1 cellular context compared by ENCODE assay signal in the genomic region with DNA sequence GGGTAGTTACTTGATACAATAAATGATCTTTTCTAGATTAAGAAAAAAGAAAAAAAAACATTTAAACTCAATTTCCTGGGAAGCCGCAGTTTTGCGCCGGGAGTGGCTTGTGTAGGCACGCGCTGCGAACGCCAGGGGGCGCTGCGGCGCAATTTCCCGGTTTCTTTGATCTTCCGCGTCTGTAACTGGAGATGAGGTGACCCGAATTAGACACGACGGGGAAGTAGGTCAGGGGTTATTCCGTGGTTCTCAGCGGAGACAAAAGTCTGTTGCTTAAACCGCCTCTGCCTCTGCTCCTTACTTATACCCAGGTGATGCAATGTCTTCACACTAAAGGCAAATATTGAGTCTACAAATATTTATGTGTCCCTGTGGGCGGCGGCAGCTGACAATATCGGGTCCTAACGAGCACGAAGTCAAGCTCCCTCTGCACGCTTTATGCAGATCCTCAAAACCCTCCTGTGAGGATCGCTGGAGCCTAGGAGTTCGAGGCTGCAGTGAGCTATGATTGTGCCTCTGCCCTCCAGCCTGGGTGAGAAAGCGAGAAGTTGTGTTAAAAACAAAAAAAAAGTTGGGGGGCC.
A peak's percentile ranks its signal among the peaks of the same experiment; 100 is the strongest.
TF ChIP-seq lines count a peak whose summit lies in the region.

No MANE protein-coding gene starts in this region.

TF ChIP-seq in HepG2, 621 proteins besides CTCF, POLR2A, EP300 and RAD21 (continued from another document and continues in another):
- TF ChIP-seq, protein P1, sequence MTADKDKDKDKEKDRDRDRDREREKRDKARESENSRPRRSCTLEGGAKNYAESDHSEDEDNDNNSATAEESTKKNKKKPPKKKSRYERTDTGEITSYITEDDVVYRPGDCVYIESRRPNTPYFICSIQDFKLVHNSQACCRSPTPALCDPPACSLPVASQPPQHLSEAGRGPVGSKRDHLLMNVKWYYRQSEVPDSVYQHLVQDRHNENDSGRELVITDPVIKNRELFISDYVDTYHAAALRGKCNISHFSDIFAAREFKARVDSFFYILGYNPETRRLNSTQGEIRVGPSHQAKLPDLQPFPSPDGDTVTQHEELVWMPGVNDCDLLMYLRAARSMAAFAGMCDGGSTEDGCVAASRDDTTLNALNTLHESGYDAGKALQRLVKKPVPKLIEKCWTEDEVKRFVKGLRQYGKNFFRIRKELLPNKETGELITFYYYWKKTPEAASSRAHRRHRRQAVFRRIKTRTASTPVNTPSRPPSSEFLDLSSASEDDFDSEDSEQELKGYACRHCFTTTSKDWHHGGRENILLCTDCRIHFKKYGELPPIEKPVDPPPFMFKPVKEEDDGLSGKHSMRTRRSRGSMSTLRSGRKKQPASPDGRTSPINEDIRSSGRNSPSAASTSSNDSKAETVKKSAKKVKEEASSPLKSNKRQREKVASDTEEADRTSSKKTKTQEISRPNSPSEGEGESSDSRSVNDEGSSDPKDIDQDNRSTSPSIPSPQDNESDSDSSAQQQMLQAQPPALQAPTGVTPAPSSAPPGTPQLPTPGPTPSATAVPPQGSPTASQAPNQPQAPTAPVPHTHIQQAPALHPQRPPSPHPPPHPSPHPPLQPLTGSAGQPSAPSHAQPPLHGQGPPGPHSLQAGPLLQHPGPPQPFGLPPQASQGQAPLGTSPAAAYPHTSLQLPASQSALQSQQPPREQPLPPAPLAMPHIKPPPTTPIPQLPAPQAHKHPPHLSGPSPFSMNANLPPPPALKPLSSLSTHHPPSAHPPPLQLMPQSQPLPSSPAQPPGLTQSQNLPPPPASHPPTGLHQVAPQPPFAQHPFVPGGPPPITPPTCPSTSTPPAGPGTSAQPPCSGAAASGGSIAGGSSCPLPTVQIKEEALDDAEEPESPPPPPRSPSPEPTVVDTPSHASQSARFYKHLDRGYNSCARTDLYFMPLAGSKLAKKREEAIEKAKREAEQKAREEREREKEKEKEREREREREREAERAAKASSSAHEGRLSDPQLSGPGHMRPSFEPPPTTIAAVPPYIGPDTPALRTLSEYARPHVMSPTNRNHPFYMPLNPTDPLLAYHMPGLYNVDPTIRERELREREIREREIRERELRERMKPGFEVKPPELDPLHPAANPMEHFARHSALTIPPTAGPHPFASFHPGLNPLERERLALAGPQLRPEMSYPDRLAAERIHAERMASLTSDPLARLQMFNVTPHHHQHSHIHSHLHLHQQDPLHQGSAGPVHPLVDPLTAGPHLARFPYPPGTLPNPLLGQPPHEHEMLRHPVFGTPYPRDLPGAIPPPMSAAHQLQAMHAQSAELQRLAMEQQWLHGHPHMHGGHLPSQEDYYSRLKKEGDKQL (CRISPR knock-in tag; IDR thresholded peaks at IDR 0.05; ENCODE audit: low read depth): peak; percentile 88; the same call in 1 of the 2 replicates
- TF ChIP-seq, protein P2, sequence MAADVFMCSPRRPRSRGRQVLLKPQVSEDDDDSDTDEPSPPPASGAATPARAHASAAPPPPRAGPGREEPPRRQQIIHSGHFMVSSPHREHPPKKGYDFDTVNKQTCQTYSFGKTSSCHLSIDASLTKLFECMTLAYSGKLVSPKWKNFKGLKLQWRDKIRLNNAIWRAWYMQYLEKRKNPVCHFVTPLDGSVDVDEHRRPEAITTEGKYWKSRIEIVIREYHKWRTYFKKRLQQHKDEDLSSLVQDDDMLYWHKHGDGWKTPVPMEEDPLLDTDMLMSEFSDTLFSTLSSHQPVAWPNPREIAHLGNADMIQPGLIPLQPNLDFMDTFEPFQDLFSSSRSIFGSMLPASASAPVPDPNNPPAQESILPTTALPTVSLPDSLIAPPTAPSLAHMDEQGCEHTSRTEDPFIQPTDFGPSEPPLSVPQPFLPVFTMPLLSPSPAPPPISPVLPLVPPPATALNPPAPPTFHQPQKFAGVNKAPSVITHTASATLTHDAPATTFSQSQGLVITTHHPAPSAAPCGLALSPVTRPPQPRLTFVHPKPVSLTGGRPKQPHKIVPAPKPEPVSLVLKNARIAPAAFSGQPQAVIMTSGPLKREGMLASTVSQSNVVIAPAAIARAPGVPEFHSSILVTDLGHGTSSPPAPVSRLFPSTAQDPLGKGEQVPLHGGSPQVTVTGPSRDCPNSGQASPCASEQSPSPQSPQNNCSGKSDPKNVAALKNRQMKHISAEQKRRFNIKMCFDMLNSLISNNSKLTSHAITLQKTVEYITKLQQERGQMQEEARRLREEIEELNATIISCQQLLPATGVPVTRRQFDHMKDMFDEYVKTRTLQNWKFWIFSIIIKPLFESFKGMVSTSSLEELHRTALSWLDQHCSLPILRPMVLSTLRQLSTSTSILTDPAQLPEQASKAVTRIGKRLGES (CRISPR knock-in tag; IDR thresholded peaks at IDR 0.05; ENCODE audit: borderline replicate concordance): no peak
- TF ChIP-seq, protein P3, sequence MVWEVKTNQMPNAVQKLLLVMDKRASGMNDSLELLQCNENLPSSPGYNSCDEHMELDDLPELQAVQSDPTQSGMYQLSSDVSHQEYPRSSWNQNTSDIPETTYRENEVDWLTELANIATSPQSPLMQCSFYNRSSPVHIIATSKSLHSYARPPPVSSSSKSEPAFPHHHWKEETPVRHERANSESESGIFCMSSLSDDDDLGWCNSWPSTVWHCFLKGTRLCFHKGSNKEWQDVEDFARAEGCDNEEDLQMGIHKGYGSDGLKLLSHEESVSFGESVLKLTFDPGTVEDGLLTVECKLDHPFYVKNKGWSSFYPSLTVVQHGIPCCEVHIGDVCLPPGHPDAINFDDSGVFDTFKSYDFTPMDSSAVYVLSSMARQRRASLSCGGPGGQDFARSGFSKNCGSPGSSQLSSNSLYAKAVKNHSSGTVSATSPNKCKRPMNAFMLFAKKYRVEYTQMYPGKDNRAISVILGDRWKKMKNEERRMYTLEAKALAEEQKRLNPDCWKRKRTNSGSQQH (CRISPR knock-in tag; IDR thresholded peaks at IDR 0.05; ENCODE audit: low read depth): no peak
- TF ChIP-seq ZNF775 (CRISPR knock-in tag; IDR thresholded peaks at IDR 0.05; ENCODE audit: borderline replicate concordance) (no peak), SMYD3 (CRISPR knock-in tag; IDR thresholded peaks at IDR 0.05) (peak; percentile 64; the same call in 1 of the 2 replicates), ZSCAN25 (CRISPR knock-in tag; IDR thresholded peaks at IDR 0.05) (no peak), SNRNP70 (IDR thresholded peaks at IDR 0.05; ENCODE audit: low read depth, low read length) (no peak), SATB2 (CRISPR knock-in tag; IDR thresholded peaks at IDR 0.05) (no peak), ZNF138 (CRISPR knock-in tag; IDR thresholded peaks at IDR 0.05; ENCODE audit: low read depth) (no peak), ATM (IDR thresholded peaks at IDR 0.05; ENCODE audit: borderline replicate concordance) (no peak), NR2F6 (IDR thresholded peaks at IDR 0.05) (peak; percentile 87), NR2F6 (CRISPR knock-in tag; IDR thresholded peaks at IDR 0.05) (peak; percentile 86), SRF (IDR thresholded peaks at IDR 0.05; ENCODE audit: low read depth, low read length) (no peak), ZNF3 (CRISPR knock-in tag; IDR thresholded peaks at IDR 0.05) (peak; percentile 63; the same call in 1 of the 2 replicates), MLLT10 (CRISPR knock-in tag; IDR thresholded peaks at IDR 0.05) (no peak), ZNF337 (CRISPR knock-in tag; IDR thresholded peaks at IDR 0.05; ENCODE audit: borderline replicate concordance, low read depth) (no peak), NFYB (CRISPR knock-in tag; IDR thresholded peaks at IDR 0.05) (no peak), ZNF660 (CRISPR knock-in tag; IDR thresholded peaks at IDR 0.05; ENCODE audit: borderline replicate concordance, low read depth) (no peak), PAWR (CRISPR knock-in tag; IDR thresholded peaks at IDR 0.05; ENCODE audit: borderline replicate concordance) (no peak), BORCS8-MEF2B (CRISPR knock-in tag; IDR thresholded peaks at IDR 0.05) (peak; percentile 84; the same call in 1 of the 2 replicates), ZNF564 (CRISPR knock-in tag; IDR thresholded peaks at IDR 0.05) (peak; percentile 53; the same call in 1 of the 2 replicates), ZNF331 (CRISPR knock-in tag; IDR thresholded peaks at IDR 0.05) (peak; percentile 89; the same call in 1 of the 2 replicates), ZFP37 (CRISPR knock-in tag; IDR thresholded peaks at IDR 0.05; ENCODE audit: borderline replicate concordance) (no peak), HOXA5 (CRISPR knock-in tag; IDR thresholded peaks at IDR 0.05) (peak; percentile 47; the same call in 1 of the 2 replicates), ELF3 (CRISPR knock-in tag; IDR thresholded peaks at IDR 0.05) (peak; percentile 92), HNRNPLL (IDR thresholded peaks at IDR 0.05; ENCODE audit: low read depth, low read length, poor library complexity, severe bottlenecking) (peak; percentile 37), ZNF235 (CRISPR knock-in tag; IDR thresholded peaks at IDR 0.05; ENCODE audit: borderline replicate concordance) (no peak), PAX8 (CRISPR knock-in tag; IDR thresholded peaks at IDR 0.05; ENCODE audit: borderline replicate concordance) (no peak), KAT2B (IDR thresholded peaks at IDR 0.05; ENCODE audit: borderline replicate concordance, low read depth, low read length) (no peak), ZFP36L1 (CRISPR knock-in tag; IDR thresholded peaks at IDR 0.05) (no peak), ZNF83 (CRISPR knock-in tag; IDR thresholded peaks at IDR 0.05; ENCODE audit: borderline replicate concordance) (no peak), ZNF713 (CRISPR knock-in tag; IDR thresholded peaks at IDR 0.05) (peak; percentile 22; the same call in 1 of the 2 replicates), HOXA7 (CRISPR knock-in tag; IDR thresholded peaks at IDR 0.05) (no peak), FOXP1 (IDR thresholded peaks at IDR 0.05) (no peak), FOXP1 (CRISPR knock-in tag; IDR thresholded peaks at IDR 0.05) (peak; percentile 90), RFX3 (CRISPR knock-in tag; IDR thresholded peaks at IDR 0.05) (no peak), ZNF501 (CRISPR knock-in tag; IDR thresholded peaks at IDR 0.05) (peak; percentile 78), NFYC (CRISPR knock-in tag; IDR thresholded peaks at IDR 0.05) (no peak), HOXA3 (CRISPR knock-in tag; IDR thresholded peaks at IDR 0.05) (peak; percentile 78)
- TF ChIP-seq, protein P4, sequence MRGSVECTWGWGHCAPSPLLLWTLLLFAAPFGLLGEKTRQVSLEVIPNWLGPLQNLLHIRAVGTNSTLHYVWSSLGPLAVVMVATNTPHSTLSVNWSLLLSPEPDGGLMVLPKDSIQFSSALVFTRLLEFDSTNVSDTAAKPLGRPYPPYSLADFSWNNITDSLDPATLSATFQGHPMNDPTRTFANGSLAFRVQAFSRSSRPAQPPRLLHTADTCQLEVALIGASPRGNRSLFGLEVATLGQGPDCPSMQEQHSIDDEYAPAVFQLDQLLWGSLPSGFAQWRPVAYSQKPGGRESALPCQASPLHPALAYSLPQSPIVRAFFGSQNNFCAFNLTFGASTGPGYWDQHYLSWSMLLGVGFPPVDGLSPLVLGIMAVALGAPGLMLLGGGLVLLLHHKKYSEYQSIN (CRISPR knock-in tag; IDR thresholded peaks at IDR 0.05; ENCODE audit: borderline replicate concordance): no peak
- TF ChIP-seq, protein P5, sequence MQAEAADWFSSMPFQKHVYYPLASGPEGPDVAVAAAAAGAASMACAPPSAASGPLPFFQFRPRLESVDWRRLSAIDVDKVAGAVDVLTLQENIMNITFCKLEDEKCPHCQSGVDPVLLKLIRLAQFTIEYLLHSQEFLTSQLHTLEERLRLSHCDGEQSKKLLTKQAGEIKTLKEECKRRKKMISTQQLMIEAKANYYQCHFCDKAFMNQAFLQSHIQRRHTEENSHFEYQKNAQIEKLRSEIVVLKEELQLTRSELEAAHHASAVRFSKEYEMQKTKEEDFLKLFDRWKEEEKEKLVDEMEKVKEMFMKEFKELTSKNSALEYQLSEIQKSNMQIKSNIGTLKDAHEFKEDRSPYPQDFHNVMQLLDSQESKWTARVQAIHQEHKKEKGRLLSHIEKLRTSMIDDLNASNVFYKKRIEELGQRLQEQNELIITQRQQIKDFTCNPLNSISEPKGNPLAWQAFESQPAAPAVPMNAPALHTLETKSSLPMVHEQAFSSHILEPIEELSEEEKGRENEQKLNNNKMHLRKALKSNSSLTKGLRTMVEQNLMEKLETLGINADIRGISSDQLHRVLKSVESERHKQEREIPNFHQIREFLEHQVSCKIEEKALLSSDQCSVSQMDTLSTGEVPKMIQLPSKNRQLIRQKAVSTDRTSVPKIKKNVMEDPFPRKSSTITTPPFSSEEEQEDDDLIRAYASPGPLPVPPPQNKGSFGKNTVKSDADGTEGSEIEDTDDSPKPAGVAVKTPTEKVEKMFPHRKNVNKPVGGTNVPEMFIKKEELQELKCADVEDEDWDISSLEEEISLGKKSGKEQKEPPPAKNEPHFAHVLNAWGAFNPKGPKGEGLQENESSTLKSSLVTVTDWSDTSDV (CRISPR knock-in tag; IDR thresholded peaks at IDR 0.05): no peak
- TF ChIP-seq, protein P6, sequence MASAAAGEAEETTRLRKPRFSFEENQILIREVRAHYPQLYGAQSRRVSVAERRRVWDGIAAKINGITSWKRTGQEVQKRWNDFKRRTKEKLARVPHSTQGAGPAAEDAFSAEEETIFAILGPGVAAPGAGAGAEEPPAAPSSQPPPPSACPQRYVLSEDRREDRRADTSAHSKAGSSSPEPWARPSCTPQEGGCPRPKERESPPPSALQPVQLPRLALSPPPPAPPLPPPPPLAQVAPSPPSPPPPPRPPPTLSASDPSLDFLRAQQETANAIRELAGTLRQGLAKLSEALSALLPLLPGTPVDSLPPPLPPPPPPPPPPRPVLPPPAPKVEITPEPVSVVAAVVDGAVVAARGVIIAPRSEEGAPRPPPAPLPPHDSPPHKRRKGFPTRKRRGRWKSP (CRISPR knock-in tag; IDR thresholded peaks at IDR 0.05): peak; percentile 87
- TF ChIP-seq, protein P7, sequence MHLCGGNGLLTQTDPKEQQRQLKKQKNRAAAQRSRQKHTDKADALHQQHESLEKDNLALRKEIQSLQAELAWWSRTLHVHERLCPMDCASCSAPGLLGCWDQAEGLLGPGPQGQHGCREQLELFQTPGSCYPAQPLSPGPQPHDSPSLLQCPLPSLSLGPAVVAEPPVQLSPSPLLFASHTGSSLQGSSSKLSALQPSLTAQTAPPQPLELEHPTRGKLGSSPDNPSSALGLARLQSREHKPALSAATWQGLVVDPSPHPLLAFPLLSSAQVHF (CRISPR knock-in tag; IDR thresholded peaks at IDR 0.05): no peak
- TF ChIP-seq, protein P8, sequence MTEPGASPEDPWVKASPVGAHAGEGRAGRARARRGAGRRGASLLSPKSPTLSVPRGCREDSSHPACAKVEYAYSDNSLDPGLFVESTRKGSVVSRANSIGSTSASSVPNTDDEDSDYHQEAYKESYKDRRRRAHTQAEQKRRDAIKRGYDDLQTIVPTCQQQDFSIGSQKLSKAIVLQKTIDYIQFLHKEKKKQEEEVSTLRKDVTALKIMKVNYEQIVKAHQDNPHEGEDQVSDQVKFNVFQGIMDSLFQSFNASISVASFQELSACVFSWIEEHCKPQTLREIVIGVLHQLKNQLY (CRISPR knock-in tag; IDR thresholded peaks at IDR 0.05): peak; percentile 75
- TF ChIP-seq, protein P9, sequence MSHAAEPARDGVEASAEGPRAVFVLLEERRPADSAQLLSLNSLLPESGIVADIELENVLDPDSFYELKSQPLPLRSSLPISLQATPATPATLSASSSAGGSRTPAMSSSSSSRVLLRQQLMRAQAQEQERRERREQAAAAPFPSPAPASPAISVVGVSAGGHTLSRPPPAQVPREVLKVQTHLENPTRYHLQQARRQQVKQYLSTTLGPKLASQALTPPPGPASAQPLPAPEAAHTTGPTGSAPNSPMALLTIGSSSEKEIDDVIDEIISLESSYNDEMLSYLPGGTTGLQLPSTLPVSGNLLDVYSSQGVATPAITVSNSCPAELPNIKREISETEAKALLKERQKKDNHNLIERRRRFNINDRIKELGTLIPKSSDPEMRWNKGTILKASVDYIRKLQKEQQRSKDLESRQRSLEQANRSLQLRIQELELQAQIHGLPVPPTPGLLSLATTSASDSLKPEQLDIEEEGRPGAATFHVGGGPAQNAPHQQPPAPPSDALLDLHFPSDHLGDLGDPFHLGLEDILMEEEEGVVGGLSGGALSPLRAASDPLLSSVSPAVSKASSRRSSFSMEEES (CRISPR knock-in tag; IDR thresholded peaks at IDR 0.05): peak; percentile 54; the same call in 1 of the 2 replicates
